Comparison of ENCODE assay signal across 10 cellular contexts in the genomic region with DNA sequence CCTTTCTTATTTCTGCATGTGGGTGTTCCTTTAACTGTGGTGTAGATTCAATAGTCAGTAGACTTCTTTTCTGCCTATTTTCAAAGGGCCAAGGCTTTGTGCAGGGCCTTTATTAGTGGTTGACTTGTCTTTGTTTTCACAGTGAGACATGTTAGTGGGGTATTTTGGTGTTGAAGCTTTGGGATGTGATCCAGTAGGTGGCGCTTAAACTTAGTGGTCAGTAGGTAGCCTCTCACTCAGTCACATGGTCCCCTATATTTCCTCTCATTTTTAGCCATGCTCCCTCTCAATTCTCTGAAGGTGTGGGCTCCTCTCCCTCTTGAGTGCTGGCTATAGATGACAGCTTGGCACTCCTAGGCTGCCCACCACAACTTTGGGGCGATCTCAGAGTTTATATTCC. TPM values are rescaled to one million over a fixed set of nuclear protein-coding genes. Genes with fewer than 3 reads are reported as not detected.
A peak's percentile ranks its signal among the peaks of the same experiment; 100 is the strongest.
DNase-seq lines count a peak whose midpoint lies in the region; ATAC-seq, FAIRE-seq and TF ChIP-seq lines count a peak whose summit lies in the region.
"Had no signal": no experiment of that assay in that cellular context is flagged by ENCODE, and none has a peak within 500 bp of the region (broad histone marks: within the 10 kb centered on the region; RNA-seq: fewer than 3 reads in every experiment).

No MANE protein-coding gene starts in this region.

- DNase-seq in GM12864 (ENCODE audit: low read depth) (no peak), HFFc6 (peak; percentile 52), HepG2 (ENCODE audit: low spot score) (peak; percentile 27), NCI-H345 treated with DMSO at 0.1 percent for 48 hours (lab: John Stamatoyannopoulos, UW; ENCODE audit: unreplicated experiment) (no peak), cortex of kidney (lab: John Stamatoyannopoulos, UW) (no peak), NCI-H2107 treated with DMSO at 0.1 percent for 48 hours (lab: John Stamatoyannopoulos, UW; ENCODE audit: unreplicated experiment) (no peak)
- DNase-seq: stimulated activated CD4-positive, alpha-beta T cell treated with anti-CD3 and anti-CD28 coated beads, Interleukin-15, amount 100 ng/mL, for 24 hours had no signal

- no peak overlapping the region for H3K27ac Mint-ChIP-seq in HFFc6

- H3K4me3 ChIP-seq in GM12864 (ENCODE audit: low read depth, low read length): no peak overlapping the region
- H3K4me3 ChIP-seq in SU-DHL-6 (ENCODE audit: insufficient read depth, low read length, poor library complexity, severe bottlenecking): no peak overlapping the region
- no peak overlapping the region for H3K4me3 ChIP-seq in HepG2 (replicated peaks in 1 of 3; ENCODE audit: insufficient read depth in 1 of 3, low read depth in 2 of 3, low read length in 3 of 3)

- CTCF ChIA-PET in HepG2 (lab: Yijun Ruan, JAX; ENCODE audit: low intra/inter-chr PET ratio, low total read pairs): interaction anchor here (1.4 kb wide), 1 partner anchor 371 kb away, joined by 7 read pairs; no protein-coding TSS in a partner anchor

- no peaks in the 10 kb centered on the region; the same call in 1 of the 2 replicates for H3K9me3 Mint-ChIP-seq in HFFc6

- H2AFZ ChIP-seq in SU-DHL-6 (ENCODE audit: low read depth, low read length, severe bottlenecking) (no peak overlapping the region), HepG2 (ENCODE audit: low read length) (no peak overlapping the region)

- H3K36me3 Mint-ChIP-seq in HFFc6 (ENCODE audit: low read depth): no peaks in the 10 kb centered on the region

- H3K4me1 ChIP-seq in HepG2 (ENCODE audit: insufficient read depth, low read length): no peaks in the 10 kb centered on the region

- no peak for TF ChIP-seq POLR2A in HepG2 (IDR thresholded peaks at IDR 0.05; ENCODE audit: insufficient read depth in 1 of 2, low read depth in 2 of 2, low read length in 2 of 2)

- TF ChIP-seq EP300 in HepG2 (IDR thresholded peaks at IDR 0.05; ENCODE audit: low read depth in 2 of 2, low read length in 2 of 2) (no peak), HepG2 (CRISPR knock-in tag; IDR thresholded peaks at IDR 0.05; ENCODE audit: borderline replicate concordance) (no peak)

- ATAC-seq in HepG2 (peak; percentile 94), HG03565 (IDR thresholded peaks at IDR 0.05; ENCODE audit: unreplicated experiment) (no peak)

- POLR2A ChIA-PET in HepG2 (lab: Yijun Ruan, JAX): no interaction called here

- H3K4me3 Mint-ChIP-seq in HFFc6: no peak overlapping the region

- no peaks in the 10 kb centered on the region for H4K20me1 ChIP-seq in SU-DHL-6 (ENCODE audit: low read depth, low read length)
- no peaks in the 10 kb centered on the region for H4K20me1 ChIP-seq in HepG2 (ENCODE audit: insufficient read depth, low read length)

- no peaks in the 10 kb centered on the region for H3F3A ChIP-seq in SU-DHL-6 (ENCODE audit: insufficient read depth)

- H3K9me3 ChIP-seq in SU-DHL-6 (ENCODE audit: insufficient read depth, low read length) (no peaks in the 10 kb centered on the region), HepG2 (ENCODE audit: low read length) (no peaks in the 10 kb centered on the region)

- H3K79me2 ChIP-seq in SU-DHL-6 (ENCODE audit: insufficient read depth, low read length): no peaks in the 10 kb centered on the region
- no peaks in the 10 kb centered on the region for H3K79me2 ChIP-seq in HepG2 (ENCODE audit: insufficient read depth, low read length)

- 0% methylated on average over 2 of the region's 2 CpGs for WGBS in HepG2 (ENCODE audit: low lambda C conversion rate)

- TF ChIP-seq RAD21 in HepG2 (CRISPR knock-in tag; IDR thresholded peaks at IDR 0.05): peak; percentile 26; the same call in 1 of the 2 replicates

- FAIRE-seq in HepG2 (lab: Jason Lieb, UNC): peak; percentile 74
- FAIRE-seq: TTC549 had no signal

- no peak overlapping the region for H3K4me2 ChIP-seq in SU-DHL-6 (ENCODE audit: low read depth, low read length, poor library complexity, severe bottlenecking)
- H3K4me2 ChIP-seq in HepG2 (ENCODE audit: low read depth, low read length): no peak overlapping the region

- no peaks in the 10 kb centered on the region for H3K4me1 Mint-ChIP-seq in HFFc6 (ENCODE audit: low read depth)

- H3K27me3 ChIP-seq in SU-DHL-6 (ENCODE audit: low read length) (no peaks in the 10 kb centered on the region), HepG2 (ENCODE audit: control insufficient read depth in 1 of 2, insufficient read depth in 2 of 2, low read length in 2 of 2) (no peaks in the 10 kb centered on the region)

- H3K36me3 ChIP-seq in SU-DHL-6 (ENCODE audit: low read length) (no peaks in the 10 kb centered on the region), HepG2 (replicated peaks in 1 of 2; ENCODE audit: control insufficient read depth in 1 of 2, insufficient read depth in 2 of 2, low read length in 2 of 2) (no peaks in the 10 kb centered on the region)

- H3K9me2 ChIP-seq in SU-DHL-6 (replicated peaks; ENCODE audit: insufficient read depth, low read length): no peaks in the 10 kb centered on the region

- peaks cover 22% of the 10 kb centered on the region for H3K27me3 Mint-ChIP-seq in HFFc6 (ENCODE audit: insufficient read depth)

- in situ Hi-C loops in HepG2 (cut with HindIII; ENCODE audit: extremely low pct_ligation_motif_present, low pct_unique_long_range_greater_than_20kb): loop anchor here (10.0 kb wide), 2 partner anchors 90 to 370 kb away; partner anchors contain the start of gene POU4F2

- H3K9ac ChIP-seq in SU-DHL-6 (ENCODE audit: low read length) (no peak overlapping the region), HepG2 (ENCODE audit: insufficient read depth, low read depth, low read length) (no peak overlapping the region)

- TF ChIP-seq CTCF in GM12864 (IDR thresholded peaks at IDR 0.05; ENCODE audit: low read depth, low read length, missing control alignments) (peak; percentile 60), HFFc6 (IDR thresholded peaks at IDR 0.05) (peak; percentile 79), SU-DHL-6 (IDR thresholded peaks at IDR 0.05; ENCODE audit: insufficient read depth, low read length, poor library complexity, severe bottlenecking) (peak; percentile 42), HepG2 (CRISPR knock-in tag; IDR thresholded peaks at IDR 0.05) (peak; percentile 54)

- intact Hi-C loops in HepG2 (cut with micrococcal nuclease; ENCODE audit: unreplicated experiment): no loop called here

- H3K27ac ChIP-seq in SU-DHL-6 (ENCODE audit: low read depth, low read length) (no peak overlapping the region), HepG2 (ENCODE audit: extremely low read length, insufficient read depth, low read length) (no peak overlapping the region)

- no TSS peak for BruUV-seq in HepG2 (replicated peaks; lab: Mats Ljungman, UMichigan)

TF ChIP-seq in HepG2, 621 proteins besides CTCF, POLR2A, EP300 and RAD21:
- no peak for TF ChIP-seq ZNF790 (CRISPR knock-in tag; IDR thresholded peaks at IDR 0.05; ENCODE audit: borderline replicate concordance)
- no peak for TF ChIP-seq BRD4 (CRISPR knock-in tag; IDR thresholded peaks at IDR 0.05)
- peak; percentile 35 for TF ChIP-seq STAG1 (CRISPR knock-in tag; IDR thresholded peaks at IDR 0.05)
- peak; percentile 16; the same call in 1 of the 2 replicates for TF ChIP-seq SMC3 (IDR thresholded peaks at IDR 0.05; ENCODE audit: low read length)
- no peak for TF ChIP-seq ZMYM2 (CRISPR knock-in tag; IDR thresholded peaks at IDR 0.05)
TF ChIP-seq in HepG2: peak in this region for 2.

RNA-seq across cellular contexts. Expression of gene SLC10A7, which starts 23.4 kb away (rescaled TPM):
- total RNA-seq in HFFc6 (2021; fragmentation: NEBNext Ultra II Directional; extraction: Animal tissue kit (Norgen Biotek cat#: 25700)): 10 to 100 TPM in 4 of 6 experiments, 1 to 10 TPM in 2; 8.8 to 13.2 (median 10.7) TPM
- total RNA-seq in HepG2 (2016; rRNA removed; fragmentation: Illumina TruSeq; extraction: Trizol): 14.7 and 18.8 TPM in 2 replicates
- 1.2 and 3.0 TPM in 2 replicates for total RNA-seq in HepG2 (2016; cell fraction: cytosol; rRNA removed; fragmentation: Illumina TruSeq; extraction: Trizol; ENCODE audit: low read depth)
- total RNA-seq in HepG2 (2016; cell fraction: insoluble cytoplasmic fraction; rRNA removed; fragmentation: Illumina TruSeq; extraction: Trizol): 11.3 and 12.7 TPM in 2 replicates
- 4.2 and 4.6 TPM in 2 replicates for total RNA-seq in HepG2 (2016; cell fraction: membrane; rRNA removed; fragmentation: Illumina TruSeq; extraction: Trizol)
- 30.7 and 36.5 TPM in 2 replicates for total RNA-seq in HepG2 (2016; cell fraction: nucleus; rRNA removed; fragmentation: Illumina TruSeq; extraction: Trizol)
- polyA plus RNA-seq in HepG2 (2011; rRNA removed): 12.7 and 18.5 TPM in 2 replicates
- 6.6 and 9.9 TPM in 2 replicates for polyA plus RNA-seq in HepG2 (2011; cell fraction: cytosol; rRNA removed)
- 18.0 and 21.3 TPM in 2 replicates for polyA plus RNA-seq in HepG2 (2011; cell fraction: nucleus; rRNA removed)
- polyA plus RNA-seq in HepG2 (2012): 6.8 and 7.2 TPM in 2 replicates
- 0.58 and 0.92 TPM in 2 replicates for polyA plus RNA-seq in HepG2 (2016; cell fraction: cytosol; fragmentation: Illumina TruSeq; extraction: Trizol; ENCODE audit: low read depth)
- 9.4 and 10.9 TPM in 2 replicates for polyA plus RNA-seq in HepG2 (2016; cell fraction: insoluble cytoplasmic fraction; fragmentation: Illumina TruSeq; extraction: Trizol; ENCODE audit: low read depth)
- polyA plus RNA-seq in HepG2 (2016; cell fraction: membrane; fragmentation: Illumina TruSeq; extraction: Trizol; ENCODE audit: low read depth): 2.0 and 2.4 TPM in 2 replicates
- polyA plus RNA-seq in HepG2 (2016; cell fraction: nucleus; fragmentation: Illumina TruSeq; extraction: Trizol; ENCODE audit: insufficient read depth, low read depth): 14.9 and 16.2 TPM in 2 replicates
- 4.7 and 10.5 TPM in 2 replicates for polyA minus RNA-seq in HepG2 (2011; rRNA and poly(A)+ RNA removed; ENCODE audit: low replicate concordance)
- 7.4 and 8.6 TPM in 2 replicates for polyA minus RNA-seq in HepG2 (2011; cell fraction: cytosol; rRNA and poly(A)+ RNA removed)
- 50.8 and 53.3 TPM in 2 replicates for polyA minus RNA-seq in HepG2 (2011; cell fraction: nucleus; rRNA and poly(A)+ RNA removed)

Comparison
In these comparisons a context has a peak if more than half of its experiments do, and no peak if none do; other contexts are left out.
1. DNase-seq: peak in HFFc6 (single experiment) and HepG2 (single experiment); none in GM12864 (single experiment), NCI-H345 treated with DMSO at 0.1 percent for 48 hours (single experiment), cortex of kidney (single experiment) and NCI-H2107 treated with DMSO at 0.1 percent for 48 hours (single experiment).
2. Peak in every context shown above with its lines, with median percentiles within 50 percentile points of each other: CTCF ChIP-seq.